ENCODE assay signal across 8 cellular contexts in genomic region chr4:110049951-110050925, GRCh38.
A peak's percentile ranks its signal among the peaks of the same experiment; 100 is the strongest.
DNase-seq lines count a peak whose midpoint lies in the region; ATAC-seq, FAIRE-seq and TF ChIP-seq lines count a peak whose summit lies in the region.

No MANE protein-coding gene starts in this region.

- DNase-seq in DND-41 (peak; percentile 67), HFFc6 (peak; percentile 52), NCI-H82 treated with DMSO at 0.1 percent for 48 hours (lab: John Stamatoyannopoulos, UW; ENCODE audit: unreplicated experiment) (peak; percentile 18), foreskin fibroblast (peak; percentile 32 to 77), cortex of kidney (lab: John Stamatoyannopoulos, UW) (no peak), H54 (ENCODE audit: insufficient read length, low spot score) (no peak)
- peak; percentile 50 for DNase-seq in activated T-cell treated with anti-CD3 and anti-CD28 coated beads, Interleukin-2, amount 50 U/mL, for 24 hours

- no peaks in the 10 kb centered on the region for H4K20me1 ChIP-seq in DND-41 (ENCODE audit: insufficient read depth, low read length)

- no peaks in the 10 kb centered on the region; the same call in 1 of the 2 replicates for H3K27me3 Mint-ChIP-seq in HFFc6 (ENCODE audit: insufficient read depth)
- H3K27me3 Mint-ChIP-seq in activated T-cell treated with anti-CD3 and anti-CD28 coated beads, Interleukin-2, amount 50 U/mL, for 24 hours, result no peaks in the 10 kb centered on the region

- no peak overlapping the region for H3K4me3 Mint-ChIP-seq in HFFc6
- H3K4me3 Mint-ChIP-seq in activated T-cell treated with anti-CD3 and anti-CD28 coated beads, Interleukin-2, amount 50 U/mL, for 24 hours, result no peak overlapping the region

- H3K9me3 ChIP-seq in DND-41 (ENCODE audit: insufficient read depth, low read length, severe bottlenecking) (no peaks in the 10 kb centered on the region), parathyroid adenoma (ENCODE audit: control insufficient read depth, low read length) (no peaks in the 10 kb centered on the region)

- ATAC-seq in DND-41 (ENCODE audit: insufficient read depth, low read depth), result peak; percentile 78

- H2AFZ ChIP-seq in DND-41 (ENCODE audit: low read depth, low read length) (no peak overlapping the region), parathyroid adenoma (no peak overlapping the region)

- H3K36me3 ChIP-seq in DND-41 (ENCODE audit: insufficient read depth, low read length) (peaks cover 27% of the 10 kb centered on the region), parathyroid adenoma (ENCODE audit: control insufficient read depth, insufficient read depth, low read length) (no peaks in the 10 kb centered on the region)

- H3K4me1 ChIP-seq in DND-41 (ENCODE audit: insufficient read depth, low read length) (no peaks in the 10 kb centered on the region), parathyroid adenoma (no peaks in the 10 kb centered on the region)

- H3K36me3 Mint-ChIP-seq in HFFc6 (ENCODE audit: low read depth), result no peaks in the 10 kb centered on the region
- peaks cover 11% of the 10 kb centered on the region for H3K36me3 Mint-ChIP-seq in activated T-cell treated with anti-CD3 and anti-CD28 coated beads, Interleukin-2, amount 50 U/mL, for 24 hours (ENCODE audit: low read depth)

- no peaks in the 10 kb centered on the region for H3K9me3 Mint-ChIP-seq in HFFc6
- H3K9me3 Mint-ChIP-seq in activated T-cell treated with anti-CD3 and anti-CD28 coated beads, Interleukin-2, amount 50 U/mL, for 24 hours, result no peaks in the 10 kb centered on the region

- peaks cover 22% of the 10 kb centered on the region for H3K4me1 Mint-ChIP-seq in HFFc6 (ENCODE audit: low read depth)
- peaks cover 9% of the 10 kb centered on the region for H3K4me1 Mint-ChIP-seq in activated T-cell treated with anti-CD3 and anti-CD28 coated beads, Interleukin-2, amount 50 U/mL, for 24 hours (ENCODE audit: low read depth)

- H3K27ac Mint-ChIP-seq in HFFc6, result no peak overlapping the region
- H3K27ac Mint-ChIP-seq in activated T-cell treated with anti-CD3 and anti-CD28 coated beads, Interleukin-2, amount 50 U/mL, for 24 hours, result no peak overlapping the region

- no peak for FAIRE-seq in H54 (lab: Jason Lieb, UNC)

- H3K9ac ChIP-seq in DND-41 (ENCODE audit: low read depth, low read length) (no peak overlapping the region), parathyroid adenoma (no peak overlapping the region)

- no peak for TF ChIP-seq POLR2A in H54 (IDR thresholded peaks at IDR 0.05; ENCODE audit: low read depth, low read length)

- no peak overlapping the region for H3K4me3 ChIP-seq in DND-41 (ENCODE audit: low read depth in 1 of 2, low read length in 2 of 2)
- no peak overlapping the region for H3K4me3 ChIP-seq in foreskin fibroblast (ENCODE audit: low read depth in 1 of 2, low read length in 2 of 2)
- H3K4me3 ChIP-seq in parathyroid adenoma (ENCODE audit: low read depth, low read length), result no peak overlapping the region

- no peaks in the 10 kb centered on the region for H3K27me3 ChIP-seq in DND-41 (ENCODE audit: insufficient read depth, low read length, poor library complexity)
- no peaks in the 10 kb centered on the region for H3K27me3 ChIP-seq in parathyroid adenoma (ENCODE audit: control insufficient read depth, insufficient read depth, low read length)

- H3K27ac ChIP-seq in DND-41 (ENCODE audit: low read length) (no peak overlapping the region), parathyroid adenoma (no peak overlapping the region)

- TF ChIP-seq CTCF in DND-41 (IDR thresholded peaks at IDR 0.05; ENCODE audit: borderline replicate concordance, extremely low read depth, low read length, poor library complexity, severe bottlenecking), result peak; percentile 83
- peak; percentile 87 for TF ChIP-seq CTCF in HFFc6 (IDR thresholded peaks at IDR 0.05)
- TF ChIP-seq CTCF in foreskin fibroblast (IDR thresholded peaks at IDR 0.05; ENCODE audit: low read depth, low read length), result peak; percentile 90
- peak; percentile 54 for TF ChIP-seq CTCF in parathyroid adenoma (IDR thresholded peaks at IDR 0.05)

- H3K79me2 ChIP-seq in DND-41 (ENCODE audit: insufficient read depth, low read length) (no peaks in the 10 kb centered on the region), parathyroid adenoma (no peaks in the 10 kb centered on the region)

- no peak overlapping the region for H3K4me2 ChIP-seq in DND-41 (ENCODE audit: insufficient read depth, low read length)
- H3K4me2 ChIP-seq in parathyroid adenoma (ENCODE audit: low read length), result no peak overlapping the region

Comparison
In these comparisons a context has a peak if more than half of its experiments do, and no peak if none do; other contexts are left out.
1. DNase-seq: peak in DND-41 (single experiment), HFFc6 (single experiment), NCI-H82 treated with DMSO at 0.1 percent for 48 hours (single experiment), activated T-cell treated with anti-CD3 and anti-CD28 coated beads, Interleukin-2, amount 50 U/mL, for 24 hours (single experiment) and foreskin fibroblast (2 of 2); none in cortex of kidney (single experiment) and H54 (single experiment).
2. Peak in every context shown above with its lines, with median percentiles within 50 percentile points of each other: CTCF ChIP-seq.